Comparison of ENCODE assay signal across 8 cellular contexts in the genomic region with DNA sequence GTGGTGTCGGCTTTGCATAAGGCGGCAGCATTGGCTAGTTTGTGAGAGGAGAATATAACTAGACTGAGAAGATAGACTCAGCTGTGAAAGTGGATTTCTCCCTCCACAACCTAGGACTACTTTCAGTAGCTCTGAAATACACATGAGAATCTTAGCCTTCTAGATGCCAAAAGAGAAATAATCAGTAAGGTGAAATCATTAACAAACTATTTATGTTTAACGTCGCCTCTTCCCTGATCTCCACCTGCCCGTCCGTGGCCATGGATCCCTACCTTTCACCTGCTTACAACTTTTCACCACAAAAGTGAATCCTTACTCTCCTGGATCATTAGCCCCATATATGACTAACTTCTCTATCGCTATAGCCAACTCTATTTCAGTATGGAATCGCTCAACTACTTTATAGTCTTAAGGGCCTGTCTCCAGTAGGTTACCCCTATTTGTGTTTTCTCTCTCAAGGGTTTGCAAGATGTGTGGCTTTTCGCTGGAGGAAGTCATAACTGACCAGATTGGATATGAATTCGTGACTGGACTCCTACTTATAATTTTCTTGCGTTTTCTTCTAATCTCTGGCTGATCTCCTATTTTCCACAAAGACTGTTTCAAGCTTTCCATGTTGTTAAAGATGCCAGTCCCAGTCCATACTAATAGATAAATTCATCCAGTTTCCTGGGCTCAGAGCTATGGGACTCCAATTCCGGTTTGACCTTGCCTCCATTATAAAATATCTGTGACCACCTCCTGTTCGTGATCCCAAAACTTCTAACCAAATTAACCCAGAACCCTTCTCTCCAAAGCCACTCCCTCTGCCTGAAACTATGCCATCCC. TPM values are rescaled to one million over a fixed set of nuclear protein-coding genes. Genes with fewer than 3 reads are reported as not detected.
DNase-seq lines count a peak whose midpoint lies in the region; ATAC-seq and TF ChIP-seq lines count a peak whose summit lies in the region.

No MANE protein-coding gene starts in this region.

- peak; percentile 44 for ATAC-seq in Right ventricle myocardium superior (ENCODE audit: poor library complexity)
- peak; percentile 76 for ATAC-seq in sciatic nerve
- ATAC-seq in GM21825 (IDR thresholded peaks at IDR 0.05; ENCODE audit: unreplicated experiment): no peak

- intact Hi-C loops in Right ventricle myocardium superior (cut with DNase I) (loop anchor here (5.0 to 10.0 kb wide), 5 partner anchors 109 to 679 kb away; a partner anchor contains a TSS), sciatic nerve (cut with DNase I) (loop anchor here (5.0 to 10.0 kb wide), 3 partner anchors 101 to 676 kb away; no protein-coding TSS in a partner anchor)

- peak overlapping the region; percentile 98 for H3K27ac ChIP-seq in BLaER1
- peak overlapping the region; percentile 98 for H3K27ac ChIP-seq in VCaP

- H4K20me1 ChIP-seq in BLaER1: peaks cover 10% of the 10 kb centered on the region; the same call in 1 of the 2 replicates

- in situ Hi-C loops in HAP-1 (cut with MboI; ENCODE audit: low sequenced_read_pairs): loop anchor here (10.0 kb wide), 1 partner anchor 261 kb away; no protein-coding TSS in a partner anchor

- DNase-seq in HAP-1 (ENCODE audit: low spot score in 2 of 2) (no peak), Right ventricle myocardium superior (no peak), sciatic nerve (ENCODE audit: low spot score) (no peak), AG08395 (ENCODE audit: low spot score) (no peak), cerebellar nuclear complex (lab: John Stamatoyannopoulos, UW) (no peak)

- no peaks in the 10 kb centered on the region for H3K27me3 ChIP-seq in BLaER1
- H3K27me3 ChIP-seq in HAP-1 (ENCODE audit: low read depth): no peaks in the 10 kb centered on the region

- H3K36me3 ChIP-seq in BLaER1: no peaks in the 10 kb centered on the region
- H3K36me3 ChIP-seq in HAP-1 (replicated peaks): no peaks in the 10 kb centered on the region

- no peaks in the 10 kb centered on the region for H3K9me3 ChIP-seq in BLaER1
- H3K9me3 ChIP-seq in HAP-1: no peaks in the 10 kb centered on the region

- H3K9ac ChIP-seq in BLaER1: peak overlapping the region; percentile 97

- peak overlapping the region; percentile 81 for H3K4me3 ChIP-seq in BLaER1
- peak overlapping the region; percentile 80 for H3K4me3 ChIP-seq in HAP-1

- no peak for TF ChIP-seq CTCF in VCaP (conservative IDR thresholded peaks at IDR 0.05)

- peak overlapping the region; percentile 76 for H3K4me2 ChIP-seq in BLaER1

- peaks cover 35% of the 10 kb centered on the region for H3K4me1 ChIP-seq in BLaER1
- peaks cover 17% of the 10 kb centered on the region for H3K4me1 ChIP-seq in HAP-1

RNA-seq across cellular contexts. Expression of a gene that starts 1.1 kb away (rescaled TPM):
- total RNA-seq in Right ventricle myocardium superior: 21.1 TPM
- total RNA-seq in sciatic nerve: 78.8 TPM
